28 cellular contexts compared by ENCODE assay signal in genomic region chr4:21005647-21006046, GRCh38.
"Had no signal": no experiment of that assay in that cellular context is flagged by ENCODE, and none has a peak within 500 bp of the region (broad histone marks: within the 10 kb centered on the region; RNA-seq: fewer than 3 reads in every experiment).

No MANE protein-coding gene starts in this region.

- H3K4me1 ChIP-seq: colonic mucosa, esophagus muscularis mucosa, esophagus squamous epithelium, foreskin keratinocyte, gastrocnemius medialis, gastroesophageal sphincter, heart left ventricle, heart right ventricle had no signal

- DNase-seq: colonic mucosa; cortex of kidney; dermis blood vessel endothelial cell; dorsolateral prefrontal cortex; effector CD4-positive, alpha-beta T cell; effector CD8-positive, alpha-beta T cell; effector memory CD4-positive, alpha-beta T cell; effector memory CD8-positive, alpha-beta T cell; endodermal cell; erythroblast; esophagus squamous epithelium; foreskin fibroblast; foreskin keratinocyte; foreskin melanocyte; gastrocnemius medialis; glutamatergic neuron; head of caudate nucleus; heart left ventricle; heart right ventricle had no signal

- H3K79me2 ChIP-seq: hepatocyte had no signal

- H3K9me3 ChIP-seq: colonic mucosa, esophagus muscularis mucosa, esophagus squamous epithelium, gastrocnemius medialis, gastroesophageal sphincter, heart left ventricle, heart right ventricle had no signal

- FAIRE-seq: endometrium, endothelial cell of umbilical vein, frontal cortex had no signal

- H2AFZ ChIP-seq: hepatocyte had no signal

- H3K4me2 ChIP-seq: hepatocyte had no signal

- H3K27me3 ChIP-seq: colonic mucosa, dorsolateral prefrontal cortex, esophagus muscularis mucosa, esophagus squamous epithelium, foreskin keratinocyte, gastrocnemius medialis, gastroesophageal sphincter, heart left ventricle, heart right ventricle, hepatocyte had no signal

- H3K36me3 ChIP-seq: colonic mucosa, esophagus muscularis mucosa, esophagus squamous epithelium, gastrocnemius medialis, gastroesophageal sphincter, heart left ventricle, heart right ventricle had no signal

- ATAC-seq: effector memory CD8-positive, alpha-beta T cell; esophagus mucosa; foreskin keratinocyte; gastrocnemius medialis; gastroesophageal sphincter; heart left ventricle; heart right ventricle had no signal

- H3K27ac ChIP-seq: colonic mucosa, coronary artery, dorsolateral prefrontal cortex, epithelial cell of prostate, esophagus muscularis mucosa, esophagus squamous epithelium, foreskin keratinocyte, gastrocnemius medialis, gastroesophageal sphincter, heart left ventricle, heart right ventricle, hepatocyte had no signal

- H3K4me3 ChIP-seq: colonic mucosa, coronary artery, dorsolateral prefrontal cortex, esophagus muscularis mucosa, esophagus squamous epithelium, gastrocnemius medialis, gastroesophageal sphincter, heart left ventricle, heart right ventricle, hepatocyte had no signal
